ENCODE assay signal across 7 cellular contexts in the genomic region with DNA sequence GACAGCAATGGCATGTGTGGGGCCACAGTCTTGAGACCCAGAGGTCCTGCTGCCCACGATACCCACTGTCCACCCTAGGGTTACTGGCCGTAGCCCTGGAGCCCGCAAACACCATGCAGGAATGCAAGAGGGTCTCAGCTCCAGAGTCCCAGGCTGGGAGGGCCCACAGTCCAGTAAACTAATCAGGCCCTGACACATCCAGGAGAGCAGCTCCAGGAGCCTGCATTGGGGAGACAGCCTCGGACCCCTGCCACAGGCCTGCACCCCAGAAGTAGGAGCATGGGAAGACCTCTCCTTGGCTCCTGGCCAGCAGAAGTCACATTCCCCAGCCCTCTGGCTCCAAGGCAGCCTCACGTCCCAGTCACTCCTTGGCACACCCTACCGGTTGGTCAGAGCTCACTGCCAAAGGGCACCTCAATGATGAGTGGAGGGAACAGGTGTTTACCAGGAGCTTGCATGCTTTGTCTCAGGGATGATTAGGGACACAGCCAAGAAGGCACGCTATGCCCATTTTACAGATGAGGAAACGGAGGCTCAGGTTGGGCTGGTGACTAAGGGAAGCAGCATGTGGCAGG. TPM values are rescaled to one million over a fixed set of nuclear protein-coding genes. Genes with fewer than 3 reads are reported as not detected.
"Had no signal": no experiment of that assay in that cellular context is flagged by ENCODE, and none has a peak within 500 bp of the region (broad histone marks: within the 10 kb centered on the region; RNA-seq: fewer than 3 reads in every experiment).

No MANE protein-coding gene starts in this region.

RNA-seq across cellular contexts. Expression of a gene that starts 7.8 kb away (rescaled TPM):
- total RNA-seq: dermis microvascular lymphatic vessel endothelial cell, endodermal cell, gastrocnemius medialis, lung microvascular endothelial cell, mesenteric fat pad, mucosa of descending colon, myocyte had no signal
